Comparison of ENCODE assay signal across 10 cellular contexts in genomic region chr2:159755788-159756187, GRCh38. TPM values are rescaled to one million over a fixed set of nuclear protein-coding genes. Genes with fewer than 3 reads are reported as not detected.
A peak's percentile ranks its signal among the peaks of the same experiment; 100 is the strongest.
DNase-seq lines count a peak whose midpoint lies in the region; ATAC-seq and TF ChIP-seq lines count a peak whose summit lies in the region.
"Had no signal": no experiment of that assay in that cellular context is flagged by ENCODE, and none has a peak within 500 bp of the region (broad histone marks: within the 10 kb centered on the region; RNA-seq: fewer than 3 reads in every experiment).

No MANE protein-coding gene starts in this region.

- H3K36me3 Mint-ChIP-seq in activated CD4-positive, alpha-beta memory T cell treated with anti-CD3 and anti-CD28 coated beads for 36 hours: peaks cover 35% of the 10 kb centered on the region
- H3K36me3 Mint-ChIP-seq in activated CD4-positive, alpha-beta memory T cell treated with anti-CD3 and anti-CD28 coated beads, Interleukin-2, amount 10 ng/mL, durations not matched to agents 7 days and 5 days (ENCODE audit: low read depth): peaks cover 35% of the 10 kb centered on the region

- H3K27me3 Mint-ChIP-seq in activated CD4-positive, alpha-beta memory T cell treated with anti-CD3 and anti-CD28 coated beads for 36 hours: no peaks in the 10 kb centered on the region
- H3K27me3 Mint-ChIP-seq in activated CD4-positive, alpha-beta memory T cell treated with anti-CD3 and anti-CD28 coated beads, Interleukin-2, amount 10 ng/mL, durations not matched to agents 7 days and 5 days: no peaks in the 10 kb centered on the region
- H3K27me3 Mint-ChIP-seq: stimulated activated naive B cell treated with anti-CD40 and anti-IgM and Interleukin-4, amounts not matched to agents 10 μg/mL and 1 μg/mL and 100 μg/mL, for 72 hours had no signal

- no peak overlapping the region for H3K4me3 Mint-ChIP-seq in activated CD4-positive, alpha-beta memory T cell treated with anti-CD3 and anti-CD28 coated beads for 36 hours
- H3K4me3 Mint-ChIP-seq in activated CD4-positive, alpha-beta memory T cell treated with anti-CD3 and anti-CD28 coated beads, Interleukin-2, amount 10 ng/mL, durations not matched to agents 7 days and 5 days: no peak overlapping the region
- H3K4me3 Mint-ChIP-seq: stimulated activated naive B cell treated with anti-CD40 and anti-IgM and Interleukin-4, amounts not matched to agents 10 μg/mL and 1 μg/mL and 100 μg/mL, for 72 hours had no signal

- H3K4me1 ChIP-seq in osteoblast (ENCODE audit: insufficient read depth, low read length): peaks cover 4% of the 10 kb centered on the region

- H3K9me3 ChIP-seq in osteoblast (ENCODE audit: low read depth, low read length): no peaks in the 10 kb centered on the region

- no peak overlapping the region for H3K27ac ChIP-seq in osteoblast (ENCODE audit: low read depth, low read length)

- H3K4me3 ChIP-seq in choroid plexus epithelial cell (ENCODE audit: low read depth, low read length) (no peak overlapping the region), osteoblast (ENCODE audit: insufficient read depth, low read length) (no peak overlapping the region)

- POLR2A ChIA-PET in activated CD4-positive, alpha-beta memory T cell treated with anti-CD3 and anti-CD28 coated beads for 36 hours (lab: Charles Lee): interaction anchor here (1.1 kb wide), 1 partner anchor 44 kb away, joined by 4 read pairs; the partner anchor contains the start of gene MARCHF7
- POLR2A ChIA-PET in activated CD4-positive, alpha-beta memory T cell treated with anti-CD3 and anti-CD28 coated beads, Interleukin-2, amount 10 ng/mL, durations not matched to agents 7 days and 5 days (lab: Charles Lee): interaction anchor here (0.9 to 1.1 kb wide), 2 partner anchors 9 to 44 kb away, joined by 4 to 5 read pairs; partner anchors contain the start of gene MARCHF7

- H3K27ac Mint-ChIP-seq in activated CD4-positive, alpha-beta memory T cell treated with anti-CD3 and anti-CD28 coated beads for 36 hours: no peak overlapping the region
- no peak overlapping the region for H3K27ac Mint-ChIP-seq in activated CD4-positive, alpha-beta memory T cell treated with anti-CD3 and anti-CD28 coated beads, Interleukin-2, amount 10 ng/mL, durations not matched to agents 7 days and 5 days
- H3K27ac Mint-ChIP-seq: stimulated activated naive B cell treated with anti-CD40 and anti-IgM and Interleukin-4, amounts not matched to agents 10 μg/mL and 1 μg/mL and 100 μg/mL, for 72 hours had no signal

- H3K4me2 ChIP-seq in osteoblast (ENCODE audit: insufficient read depth, low read length): no peak overlapping the region

- no peaks in the 10 kb centered on the region for H3K9me3 Mint-ChIP-seq in activated CD4-positive, alpha-beta memory T cell treated with anti-CD3 and anti-CD28 coated beads for 36 hours
- no peaks in the 10 kb centered on the region for H3K9me3 Mint-ChIP-seq in activated CD4-positive, alpha-beta memory T cell treated with anti-CD3 and anti-CD28 coated beads, Interleukin-2, amount 10 ng/mL, durations not matched to agents 7 days and 5 days

- peaks cover 8% of the 10 kb centered on the region for H3K4me1 Mint-ChIP-seq in activated CD4-positive, alpha-beta memory T cell treated with anti-CD3 and anti-CD28 coated beads for 36 hours (ENCODE audit: low read depth)
- peaks cover 10% of the 10 kb centered on the region for H3K4me1 Mint-ChIP-seq in activated CD4-positive, alpha-beta memory T cell treated with anti-CD3 and anti-CD28 coated beads, Interleukin-2, amount 10 ng/mL, durations not matched to agents 7 days and 5 days

- H3K79me2 ChIP-seq in osteoblast (ENCODE audit: insufficient read depth, low read length): peaks cover 89% of the 10 kb centered on the region

- no peak for ATAC-seq in GM18517 (IDR thresholded peaks at IDR 0.05; ENCODE audit: unreplicated experiment)

- peaks cover 61% of the 10 kb centered on the region for H3K36me3 ChIP-seq in osteoblast (ENCODE audit: insufficient read depth, low read length)

- intact Hi-C loops in activated CD4-positive, alpha-beta memory T cell treated with anti-CD3 and anti-CD28 coated beads for 36 hours (cut with micrococcal nuclease): loop anchor here (1.0 to 2.0 kb wide), 3 partner anchors 43 to 165 kb away; partner anchors contain the start of gene MARCHF7

- no peaks in the 10 kb centered on the region for H3K27me3 ChIP-seq in osteoblast (ENCODE audit: insufficient read depth, low read length)

- peak; percentile 22 for DNase-seq in activated CD4-positive, alpha-beta memory T cell treated with anti-CD3 and anti-CD28 coated beads for 36 hours
- no peak for DNase-seq in activated CD4-positive, alpha-beta memory T cell treated with anti-CD3 and anti-CD28 coated beads, Interleukin-2, amount 10 ng/mL, durations not matched to agents 7 days and 5 days
- peak; percentile 34 for DNase-seq in HuH-7.5 (ENCODE audit: low spot score)
- DNase-seq in choroid plexus epithelial cell (ENCODE audit: low read depth): peak; percentile 61
- DNase-seq in osteoblast (ENCODE audit: insufficient read length, low spot score, missing footprints): no peak
- DNase-seq in NCI-H345 (lab: John Stamatoyannopoulos, UW): no peak
- no peak for DNase-seq in activated gamma-delta T cell treated with Interleukin-2 at 50 U/mL for 16 hours
- DNase-seq: left cardiac atrium; stimulated activated naive B cell treated with anti-CD40 and anti-IgM and Interleukin-4, amounts not matched to agents 10 μg/mL and 1 μg/mL and 100 μg/mL, for 72 hours had no signal

- H4K20me1 ChIP-seq in osteoblast (ENCODE audit: insufficient read depth, low read length): peaks cover 46% of the 10 kb centered on the region

- H2AFZ ChIP-seq in osteoblast (ENCODE audit: low read length): no peak overlapping the region

- TF ChIP-seq CTCF in choroid plexus epithelial cell (conservative IDR thresholded peaks at IDR 0.05; ENCODE audit: low read depth, low read length): peak; percentile 68
- peak; percentile 35 for TF ChIP-seq CTCF in osteoblast (IDR thresholded peaks at IDR 0.05; ENCODE audit: extremely low read depth, low read depth, low read length)

- CTCF ChIA-PET in activated CD4-positive, alpha-beta memory T cell treated with anti-CD3 and anti-CD28 coated beads for 36 hours (lab: Charles Lee): interaction anchor here (0.5 to 1.7 kb wide), 8 partner anchors 14 to 267 kb away, joined by 3 to 4 read pairs (median 3); no protein-coding TSS in a partner anchor
- CTCF ChIA-PET in activated CD4-positive, alpha-beta memory T cell treated with anti-CD3 and anti-CD28 coated beads, Interleukin-2, amount 10 ng/mL, durations not matched to agents 7 days and 5 days (lab: Charles Lee): interaction anchor here (0.9 kb wide), 2 partner anchors 10 to 43 kb away, joined by 3 to 5 read pairs; partner anchors contain the start of gene MARCHF7

RNA-seq across cellular contexts. Expression of gene CD302, which starts 42.2 kb away (rescaled TPM):
- total RNA-seq in activated CD4-positive, alpha-beta memory T cell treated with anti-CD3 and anti-CD28 coated beads for 36 hours: under 1 TPM; 0.55 to 0.56 TPM
- under 1 TPM; 0.40 to 0.50 TPM for total RNA-seq in activated CD4-positive, alpha-beta memory T cell treated with anti-CD3 and anti-CD28 coated beads, Interleukin-2, amount 10 ng/mL, durations not matched to agents 7 days and 5 days
- total RNA-seq in osteoblast: 14.5 and 18.9 TPM in 2 replicates

RNA-seq across cellular contexts. Expression of gene MARCHF7, which starts 43.5 kb away (rescaled TPM):
- 10 to 100 TPM; 84.0 to 86.7 TPM for total RNA-seq in activated CD4-positive, alpha-beta memory T cell treated with anti-CD3 and anti-CD28 coated beads for 36 hours
- total RNA-seq in activated CD4-positive, alpha-beta memory T cell treated with anti-CD3 and anti-CD28 coated beads, Interleukin-2, amount 10 ng/mL, durations not matched to agents 7 days and 5 days: 10 to 100 TPM; 92.2 to 98.0 TPM
- 102 and 106 TPM in 2 replicates for total RNA-seq in osteoblast

Comparison
In these comparisons a context has a peak if more than half of its experiments do, and no peak if none do; other contexts are left out.
1. DNase-seq: peak in activated CD4-positive, alpha-beta memory T cell treated with anti-CD3 and anti-CD28 coated beads for 36 hours (single experiment), HuH-7.5 (single experiment) and choroid plexus epithelial cell (single experiment); none in activated CD4-positive, alpha-beta memory T cell treated with anti-CD3 and anti-CD28 coated beads, Interleukin-2, amount 10 ng/mL, durations not matched to agents 7 days and 5 days (single experiment), osteoblast (single experiment), NCI-H345 (single experiment) and activated gamma-delta T cell treated with Interleukin-2 at 50 U/mL for 16 hours (single experiment).